1 cellular context compared by ENCODE assay signal in genomic region chr6:53042112-53042511, GRCh38.
TF ChIP-seq lines count a peak whose summit lies in the region.

No MANE protein-coding gene starts in this region.

TF ChIP-seq in SK-N-SH, 30 proteins besides CTCF, POLR2A, EP300 and RAD21 (continued from another document):
- TF ChIP-seq IRF3 (IDR thresholded peaks at IDR 0.05; ENCODE audit: low read depth, low read length) (no peak), TEAD4 (IDR thresholded peaks at IDR 0.05; ENCODE audit: borderline replicate concordance, insufficient read depth) (peak; percentile 88), RXRA (IDR thresholded peaks at IDR 0.05; ENCODE audit: borderline replicate concordance, low read depth) (peak; percentile 19; the same call in 1 of the 2 replicates), FOXM1 (IDR thresholded peaks at IDR 0.05; ENCODE audit: low read depth) (peak; percentile 50; the same call in 1 of the 2 replicates), JUND (IDR thresholded peaks at IDR 0.05) (peak; percentile 98), ELF1 (IDR thresholded peaks at IDR 0.05) (no peak), PBX3 (IDR thresholded peaks at IDR 0.05) (peak; percentile 78), ZBTB33 (IDR thresholded peaks at IDR 0.05; ENCODE audit: borderline replicate concordance, low read depth) (peak; percentile 47; the same call in 1 of the 2 replicates), FOSL2 (IDR thresholded peaks at IDR 0.05; ENCODE audit: borderline replicate concordance, low read depth) (peak; percentile 99), REST (IDR thresholded peaks at IDR 0.05; ENCODE audit: low read depth, low read length) (no peak), POLR2AphosphoS5 (IDR thresholded peaks at IDR 0.05; ENCODE audit: low read depth, low read length) (peak; percentile 57; the same call in 1 of the 2 replicates), GATA2 (CRISPR knock-in tag; IDR thresholded peaks at IDR 0.05) (no peak), GABPA (IDR thresholded peaks at IDR 0.05; ENCODE audit: low read depth) (no peak), TCF12 (IDR thresholded peaks at IDR 0.05) (peak; percentile 81), RFX5 (IDR thresholded peaks at IDR 0.05; ENCODE audit: low read length) (no peak), CHD2 (IDR thresholded peaks at IDR 0.05; ENCODE audit: low read length, partially characterized antibody) (no peak), RCOR1 (IDR thresholded peaks at IDR 0.05; ENCODE audit: low read length) (no peak), MEF2A (IDR thresholded peaks at IDR 0.05; ENCODE audit: borderline replicate concordance, low read depth) (peak; percentile 91)
TF ChIP-seq in SK-N-SH: peak in this region for 11.
